ENCODE assay signal across 12 cellular contexts in genomic region chr16:81456523-81457325, GRCh38. TPM values are rescaled to one million over a fixed set of nuclear protein-coding genes. Genes with fewer than 3 reads are reported as not detected.
DNase-seq lines count a peak whose midpoint lies in the region; ATAC-seq, FAIRE-seq and TF ChIP-seq lines count a peak whose summit lies in the region.
"Had no signal": no experiment of that assay in that cellular context is flagged by ENCODE, and none has a peak within 500 bp of the region (broad histone marks: within the 10 kb centered on the region; RNA-seq: fewer than 3 reads in every experiment).

No MANE protein-coding gene starts in this region.

- POLR2A ChIA-PET in A549 (lab: Yijun Ruan, JAX), result no interaction called here
- POLR2A ChIA-PET in HEK293 (lab: Yijun Ruan, JAX), result no interaction called here

- H3K4me3 Mint-ChIP-seq in effector memory CD8-positive, alpha-beta T cell, result no peak overlapping the region

- ATAC-seq in A549, result peak in 1 of 2 experiments; percentile 25; a peak in 3 of 6 replicates
- ATAC-seq in effector memory CD8-positive, alpha-beta T cell (replicated peaks), result no peak
- ATAC-seq: gastroesophageal sphincter had no signal

- FAIRE-seq in A549 (lab: Jason Lieb, UNC), result no peak

- in situ Hi-C loops in HAP-1 (cut with MboI; ENCODE audit: low sequenced_read_pairs), result no loop called here

- H3K9me3 Mint-ChIP-seq in effector memory CD8-positive, alpha-beta T cell, result no peaks in the 10 kb centered on the region

- WGBS in A549 (ENCODE audit: missing lambda C conversion rate), result 72% methylated on average over 21 of the region's 23 CpGs

- H3K36me3 ChIP-seq in HEK293 (ENCODE audit: control insufficient read depth in 2 of 2, insufficient read depth in 1 of 2, low read length in 2 of 2), result peaks cover 0 to 15% of the 10 kb centered on the region in 2 experiments; a peak in 1 of 3 replicates
- peaks cover 0 to 6% of the 10 kb centered on the region in 2 donors for H3K36me3 ChIP-seq in muscle layer of duodenum (ENCODE audit: control insufficient read depth in 1 of 2, insufficient read depth in 2 of 2, low read length in 2 of 2)
- H3K36me3 ChIP-seq in HAP-1 (replicated peaks), result peaks cover 7% of the 10 kb centered on the region

- H3K27me3 Mint-ChIP-seq in effector memory CD8-positive, alpha-beta T cell, result no peaks in the 10 kb centered on the region

- peak overlapping the region; percentile 76 to 79 for H3K27ac Mint-ChIP-seq in effector memory CD8-positive, alpha-beta T cell

- peaks cover 63 to 72% of the 10 kb centered on the region in 2 donors for H3K4me1 Mint-ChIP-seq in effector memory CD8-positive, alpha-beta T cell (ENCODE audit: low read depth in 2 of 2)

- TF ChIP-seq RAD21 in A549 (conservative IDR thresholded peaks at IDR 0.05 in 1 of 2, IDR thresholded peaks at IDR 0.05 in 1 of 2), result no peak

- H3K4me1 ChIP-seq in A549 (peaks cover 100% of the 10 kb centered on the region), HEK293 (ENCODE audit: control insufficient read depth, insufficient read depth, low read length) (no peaks in the 10 kb centered on the region), muscle layer of duodenum (ENCODE audit: control insufficient read depth in 1 of 2, insufficient read depth in 2 of 2, low read length in 2 of 2) (peaks cover 20 to 32% of the 10 kb centered on the region in 2 donors), HAP-1 (peaks cover 20% of the 10 kb centered on the region)
- H3K4me1 ChIP-seq: parathyroid adenoma had no signal

- H3K9me3 ChIP-seq in A549 (no peaks in the 10 kb centered on the region), HEK293 (ENCODE audit: control insufficient read depth, insufficient read depth, low read depth, low read length) (no peaks in the 10 kb centered on the region), muscle layer of duodenum (ENCODE audit: control insufficient read depth in 1 of 2, low read length in 2 of 2) (no peaks in the 10 kb centered on the region), HAP-1 (no peaks in the 10 kb centered on the region)
- H3K9me3 ChIP-seq: gastroesophageal sphincter had no signal

- DNase-seq in A549 (ENCODE audit: low read depth in 1 of 2, low spot score in 1 of 2), result no peak
- no peak for DNase-seq in effector memory CD8-positive, alpha-beta T cell
- DNase-seq in UCSD-AML1 (lab: John Stamatoyannopoulos, UW; ENCODE audit: unreplicated experiment), result no peak
- no peak for DNase-seq in OCI-M2 (lab: John Stamatoyannopoulos, UW; ENCODE audit: unreplicated experiment)
- DNase-seq in HAP-1 (ENCODE audit: low spot score in 2 of 2), result no peak
- DNase-seq in HCEC 1CT, result no peak
- DNase-seq: activated CD4-positive, alpha-beta T cell treated with anti-CD3 and anti-CD28 coated beads for 1 hour; NK-92 treated with Interleukin-12 subunit alpha and Interleukin-12 subunit beta, amount 100 ng/mL, for 24 hours had no signal

- peak overlapping the region; percentile 95 for H3K4me2 ChIP-seq in A549

- TF ChIP-seq CTCF in A549 (IDR thresholded peaks at IDR 0.05) (no peak), HEK293 (tag by site-specific recombination; IDR thresholded peaks at IDR 0.05) (no peak)

- H3K27ac ChIP-seq in A549 (peak overlapping the region; percentile 84 to 99), HEK293 (ENCODE audit: extremely low read depth, low read depth, low read length) (no peak overlapping the region), muscle layer of duodenum (ENCODE audit: low read length) (peak overlapping the region; percentile 64)
- H3K27ac ChIP-seq: parathyroid adenoma had no signal

- TF ChIP-seq EP300 in A549 (IDR thresholded peaks at IDR 0.05), result no peak; a peak in 1 of 5 replicates

- TF ChIP-seq POLR2A in A549 (IDR thresholded peaks at IDR 0.05; ENCODE audit: low read length), result no peak

- CTCF ChIA-PET in A549 (lab: Yijun Ruan, JAX) (interaction anchor here (0.9 to 2.3 kb wide), 5 partner anchors 12 to 53 kb away, joined by 3 to 7 read pairs (median 6); no protein-coding TSS in a partner anchor), HEK293 (lab: Yijun Ruan, JAX) (no interaction called here)

- H3K4me3 ChIP-seq in A549 (no peak overlapping the region), HEK293 (ENCODE audit: low read depth, low read length) (no peak overlapping the region), muscle layer of duodenum (ENCODE audit: low read depth in 1 of 2, low read length in 2 of 2) (no peak overlapping the region), HAP-1 (no peak overlapping the region)
- H3K4me3 ChIP-seq: gastroesophageal sphincter had no signal

- H3K36me3 Mint-ChIP-seq in effector memory CD8-positive, alpha-beta T cell (ENCODE audit: insufficient read depth), result peaks cover 57% of the 10 kb centered on the region

- H3K27me3 ChIP-seq in muscle layer of duodenum (ENCODE audit: low read depth, low read length), result no peaks in the 10 kb centered on the region
- no peaks in the 10 kb centered on the region for H3K27me3 ChIP-seq in HAP-1 (ENCODE audit: low read depth)
- H3K27me3 ChIP-seq: gastroesophageal sphincter had no signal

TF ChIP-seq in A549, 52 proteins besides CTCF, POLR2A, EP300 and RAD21:
- TF ChIP-seq CEBPB (IDR thresholded peaks at IDR 0.05), result no peak
- peak; percentile 60; the same call in 1 of the 2 replicates for TF ChIP-seq HOXB5 (CRISPR knock-in tag; IDR thresholded peaks at IDR 0.05)
- TF ChIP-seq JUN (IDR thresholded peaks at IDR 0.05), result 0 out of 5 replicates have a peak, but pooled peaks of 1 of the 2 experiments have one; percentile 3
- no peak for TF ChIP-seq MAFK (IDR thresholded peaks at IDR 0.05; ENCODE audit: partially characterized antibody)
- peak; percentile 68; the same call in 1 of the 2 replicates for TF ChIP-seq KDM1A (IDR thresholded peaks at IDR 0.05; ENCODE audit: low read depth)
- 0 out of 2 replicates have a peak, but pooled peaks have one; percentile 10 for TF ChIP-seq USF2 (IDR thresholded peaks at IDR 0.05)
- no peak for TF ChIP-seq FOSL2 (IDR thresholded peaks at IDR 0.05)
- no peak for TF ChIP-seq FOSL2 (CRISPR knock-in tag; IDR thresholded peaks at IDR 0.05)

TF ChIP-seq in HEK293, 187 proteins besides CTCF, POLR2A, EP300 and RAD21:
- 0 out of 2 replicates have a peak, but pooled peaks have one; percentile 17 for TF ChIP-seq ZNF223 (tag by site-specific recombination; IDR thresholded peaks at IDR 0.05)
- no peak for TF ChIP-seq ZNF791 (tag by site-specific recombination; IDR thresholded peaks at IDR 0.05)

RNA-seq across cellular contexts. Expression of gene CMIP, which starts 12.1 kb away (rescaled TPM):
- polyA plus RNA-seq in A549 (2011; rRNA removed), result 21.6 and 44.7 TPM in 2 replicates
- polyA plus RNA-seq in A549 (2012; cell fraction: cytosol; rRNA removed), result 78.5 and 97.9 TPM in 2 replicates
- polyA plus RNA-seq in A549 (2012; cell fraction: nucleus; rRNA removed), result 128 and 142 TPM in 2 replicates
- polyA plus RNA-seq in A549 (2017; fragmentation: RNase III; extraction: RNeasy Plus Mini Kit Qiagen cat#74134 plus additional on column Dnase treatment), result 118 to 129 TPM (median 125 TPM) in 3 replicates
- polyA minus RNA-seq in A549 (2011; rRNA and poly(A)+ RNA removed), result 89.1 and 130 TPM in 2 replicates
